ENCODE assay signal across 27 cellular contexts in genomic region chr7:153397906-153398305, GRCh38.
"Had no signal": no experiment of that assay in that cellular context is flagged by ENCODE, and none has a peak within 500 bp of the region (broad histone marks: within the 10 kb centered on the region; RNA-seq: fewer than 3 reads in every experiment).

No MANE protein-coding gene starts in this region.

- H3K36me3 ChIP-seq: colonic mucosa, esophagus muscularis mucosa, esophagus squamous epithelium, gastrocnemius medialis, gastroesophageal sphincter, heart left ventricle, heart right ventricle had no signal

- H3K9me3 ChIP-seq: colonic mucosa, esophagus muscularis mucosa, gastrocnemius medialis had no signal

- H3K27ac ChIP-seq: colonic mucosa, coronary artery, dorsolateral prefrontal cortex, epithelial cell of prostate, esophagus muscularis mucosa, esophagus squamous epithelium, foreskin keratinocyte, gastrocnemius medialis, gastroesophageal sphincter, heart left ventricle, heart right ventricle had no signal

- DNase-seq: colonic mucosa; cortex of kidney; dermis blood vessel endothelial cell; dorsolateral prefrontal cortex; effector CD4-positive, alpha-beta T cell; effector CD8-positive, alpha-beta T cell; effector memory CD4-positive, alpha-beta T cell; effector memory CD8-positive, alpha-beta T cell; endodermal cell; erythroblast; esophagus squamous epithelium; foreskin fibroblast; foreskin keratinocyte; foreskin melanocyte; gastrocnemius medialis; glutamatergic neuron; heart left ventricle; heart right ventricle had no signal

- H3K4me3 ChIP-seq: colonic mucosa, coronary artery, dorsolateral prefrontal cortex, esophagus muscularis mucosa, esophagus squamous epithelium, gastrocnemius medialis, gastroesophageal sphincter, heart left ventricle, heart right ventricle had no signal

- H3K4me1 ChIP-seq: colonic mucosa, esophagus muscularis mucosa, esophagus squamous epithelium, foreskin keratinocyte, gastrocnemius medialis, gastroesophageal sphincter, heart left ventricle, heart right ventricle had no signal

- H3K27me3 ChIP-seq: colonic mucosa, dorsolateral prefrontal cortex, esophagus muscularis mucosa, esophagus squamous epithelium, foreskin keratinocyte, gastrocnemius medialis, gastroesophageal sphincter, heart left ventricle, heart right ventricle had no signal

- FAIRE-seq: colon, endometrium, endothelial cell of umbilical vein, frontal cortex had no signal

- ATAC-seq: effector memory CD8-positive, alpha-beta T cell; esophagus mucosa; foreskin keratinocyte; gastrocnemius medialis; gastroesophageal sphincter; heart left ventricle; heart right ventricle had no signal
